23 cellular contexts compared by ENCODE assay signal in genomic region chr1:11901451-11901850, GRCh38. TPM values are rescaled to one million over a fixed set of nuclear protein-coding genes. Genes with fewer than 3 reads are reported as not detected.
"Had no signal": no experiment of that assay in that cellular context is flagged by ENCODE, and none has a peak within 500 bp of the region (broad histone marks: within the 10 kb centered on the region; RNA-seq: fewer than 3 reads in every experiment).

No MANE protein-coding gene starts in this region.

RNA-seq across cellular contexts. Expression of gene NPPB, which starts 42.7 kb away (rescaled TPM):
- total RNA-seq: activated CD4-positive, alpha-beta memory T cell treated with anti-CD3 and anti-CD28 coated beads for 36 hours; activated CD4-positive, alpha-beta T cell treated with anti-CD3 and anti-CD28 coated beads, Interleukin-2, amount 10 ng/mL, durations not matched to agents 24 days and 14 days; activated CD8-positive, alpha-beta memory T cell treated with anti-CD3 and anti-CD28 coated beads for 36 hours; activated naive CD4-positive, alpha-beta T cell treated with anti-CD3 and anti-CD28 coated beads for 36 hours; activated naive CD8-positive, alpha-beta T cell treated with anti-CD3 and anti-CD28 coated beads for 36 hours; activated T-helper 1 cell treated with anti-CD3 and anti-CD28 coated beads, Interleukin-12 subunit alpha, Interleukin-12 subunit beta, Interleukin-2, Interleukin-4 antibody, amounts not matched to agents 30 ng/mL and 10 ng/mL and 1 ng/mL, durations not matched to agents 14 hours and 24 hours and 36 hours; adrenal gland; aorta; body of pancreas; colonic mucosa; dermis microvascular lymphatic vessel endothelial cell; fibroblast of lung; left lung; lower lobe of right lung; mesenteric fat pad; mucosa of descending colon; myocyte; natural killer cell treated with Interleukin-12 subunit alpha and Interleukin-12 subunit beta and Interleukin-15 and Interleukin-18, amount 100 ng/mL, for 72 hours; omental fat pad; temporal lobe; tibial nerve; urinary bladder had no signal
- polyA plus RNA-seq: fibroblast of lung, urinary bladder had no signal

RNA-seq across cellular contexts. Expression of gene NPPA, which starts 53.9 kb away (rescaled TPM):
- total RNA-seq: activated CD4-positive, alpha-beta memory T cell treated with anti-CD3 and anti-CD28 coated beads for 36 hours; activated CD4-positive, alpha-beta T cell treated with anti-CD3 and anti-CD28 coated beads, Interleukin-2, amount 10 ng/mL, durations not matched to agents 24 days and 14 days; activated CD8-positive, alpha-beta memory T cell treated with anti-CD3 and anti-CD28 coated beads for 36 hours; activated naive CD4-positive, alpha-beta T cell treated with anti-CD3 and anti-CD28 coated beads for 36 hours; activated naive CD8-positive, alpha-beta T cell treated with anti-CD3 and anti-CD28 coated beads for 36 hours; activated T-helper 1 cell treated with anti-CD3 and anti-CD28 coated beads, Interleukin-12 subunit alpha, Interleukin-12 subunit beta, Interleukin-2, Interleukin-4 antibody, amounts not matched to agents 30 ng/mL and 10 ng/mL and 1 ng/mL, durations not matched to agents 14 hours and 24 hours and 36 hours; adrenal gland; dermis microvascular lymphatic vessel endothelial cell; fibroblast of lung; fibroblast of villous mesenchyme; mesenteric fat pad; natural killer cell treated with Interleukin-12 subunit alpha and Interleukin-12 subunit beta and Interleukin-15 and Interleukin-18, amount 100 ng/mL, for 72 hours; omental fat pad; urinary bladder had no signal
- polyA plus RNA-seq: fibroblast of lung had no signal
